Comparison of ENCODE assay signal across 8 cellular contexts in the genomic region with DNA sequence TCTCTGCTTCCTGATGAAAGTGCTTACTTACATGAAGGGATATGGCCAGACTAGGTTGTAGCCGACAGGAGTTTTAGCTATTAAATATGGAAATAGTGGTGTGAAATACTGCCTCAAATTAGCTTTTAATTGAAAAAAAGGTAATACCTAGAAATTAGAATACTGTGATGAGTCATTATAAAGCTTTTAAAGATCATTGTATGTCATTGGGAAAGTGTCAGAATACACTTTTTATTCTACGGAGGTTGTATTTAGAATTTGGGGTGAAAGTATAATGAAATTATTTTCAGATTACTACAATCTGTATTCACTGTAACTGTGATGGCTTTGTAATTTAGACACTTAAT. TPM values are rescaled to one million over a fixed set of nuclear protein-coding genes. Genes with fewer than 3 reads are reported as not detected.
DNase-seq lines count a peak whose midpoint lies in the region; ATAC-seq, FAIRE-seq and TF ChIP-seq lines count a peak whose summit lies in the region.

No MANE protein-coding gene starts in this region.

- peak overlapping the region; percentile 55 to 89 for H3K4me3 ChIP-seq in kidney (ENCODE audit: low read length in 2 of 2)

- POLR2A ChIA-PET in activated naive CD8-positive, alpha-beta T cell treated with anti-CD3 and anti-CD28 coated beads, Interleukin-2, amount 10 ng/mL, durations not matched to agents 7 days and 5 days (lab: Charles Lee) = interaction anchor here (1.0 to 2.4 kb wide), 6 partner anchors 10 to 222 kb away, joined by 3 to 19 read pairs (median 4); partner anchors contain the start of gene PHF3

- peaks cover 27% of the 10 kb centered on the region for H3K4me1 Mint-ChIP-seq in activated CD4-positive, alpha-beta T cell treated with anti-CD3 and anti-CD28 coated beads, Interleukin-2, amount 10 ng/mL, durations not matched to agents 24 days and 14 days
- H3K4me1 Mint-ChIP-seq in activated naive CD8-positive, alpha-beta T cell treated with anti-CD3 and anti-CD28 coated beads, Interleukin-2, amount 10 ng/mL, durations not matched to agents 7 days and 5 days = peaks cover 30% of the 10 kb centered on the region

- peaks cover 29% of the 10 kb centered on the region for H3K36me3 Mint-ChIP-seq in activated CD4-positive, alpha-beta T cell treated with anti-CD3 and anti-CD28 coated beads, Interleukin-2, amount 10 ng/mL, durations not matched to agents 24 days and 14 days (ENCODE audit: low read depth)
- H3K36me3 Mint-ChIP-seq in activated naive CD8-positive, alpha-beta T cell treated with anti-CD3 and anti-CD28 coated beads, Interleukin-2, amount 10 ng/mL, durations not matched to agents 7 days and 5 days = peaks cover 15% of the 10 kb centered on the region

- H3K27ac Mint-ChIP-seq in activated CD4-positive, alpha-beta T cell treated with anti-CD3 and anti-CD28 coated beads, Interleukin-2, amount 10 ng/mL, durations not matched to agents 24 days and 14 days = peak overlapping the region; percentile 90
- H3K27ac Mint-ChIP-seq in activated naive CD8-positive, alpha-beta T cell treated with anti-CD3 and anti-CD28 coated beads, Interleukin-2, amount 10 ng/mL, durations not matched to agents 7 days and 5 days = peak overlapping the region; percentile 97

- peak overlapping the region; percentile 98 for H3K4me3 Mint-ChIP-seq in activated CD4-positive, alpha-beta T cell treated with anti-CD3 and anti-CD28 coated beads, Interleukin-2, amount 10 ng/mL, durations not matched to agents 24 days and 14 days
- peak overlapping the region; percentile 97 for H3K4me3 Mint-ChIP-seq in activated naive CD8-positive, alpha-beta T cell treated with anti-CD3 and anti-CD28 coated beads, Interleukin-2, amount 10 ng/mL, durations not matched to agents 7 days and 5 days

- peaks cover 5 to 16% of the 10 kb centered on the region in 2 donors for H3K4me1 ChIP-seq in kidney (ENCODE audit: control insufficient read depth in 1 of 2, insufficient read depth in 1 of 2, low read depth in 1 of 2, low read length in 2 of 2)

- H3K27ac ChIP-seq in kidney (ENCODE audit: low read depth in 2 of 2, low read length in 2 of 2) (no peak overlapping the region), temporal lobe (ENCODE audit: low read depth, low read length) (peak overlapping the region; percentile 85)

- no peak for FAIRE-seq in kidney (lab: Jason Lieb, UNC)

- H3K9ac ChIP-seq in kidney (ENCODE audit: low read length in 2 of 2) = peak overlapping the region in 1 of 2 donors; percentile 88

- intact Hi-C loops in activated CD4-positive, alpha-beta T cell treated with anti-CD3 and anti-CD28 coated beads, Interleukin-2, amount 10 ng/mL, durations not matched to agents 24 days and 14 days (cut with micrococcal nuclease) = loop anchor here (1.0 kb wide), 2 partner anchors 190 to 222 kb away; no protein-coding TSS in a partner anchor
- intact Hi-C loops in kidney (cut with DNase I) = no loop called here

- DNase-seq in activated CD4-positive, alpha-beta T cell treated with anti-CD3 and anti-CD28 coated beads, Interleukin-2, amount 10 ng/mL, durations not matched to agents 24 days and 14 days = no peak
- DNase-seq in activated CD4-positive, alpha-beta T cell treated with anti-CD3 and anti-CD28 coated beads, Interleukin-2, amount 50 U/mL, for 4 hours = no peak
- no peak for DNase-seq in activated naive CD8-positive, alpha-beta T cell treated with anti-CD3 and anti-CD28 coated beads, Interleukin-2, amount 10 ng/mL, durations not matched to agents 7 days and 5 days
- DNase-seq in kidney (no peak), H4 (ENCODE audit: low spot score) (no peak), Kasumi-1 (lab: John Stamatoyannopoulos, UW) (no peak)

- peaks cover 4 to 24% of the 10 kb centered on the region in 2 donors for H3K36me3 ChIP-seq in kidney (ENCODE audit: control insufficient read depth in 1 of 2, insufficient read depth in 2 of 2, low read length in 2 of 2)

- no peaks in the 10 kb centered on the region for H3K27me3 Mint-ChIP-seq in activated CD4-positive, alpha-beta T cell treated with anti-CD3 and anti-CD28 coated beads, Interleukin-2, amount 10 ng/mL, durations not matched to agents 24 days and 14 days
- no peaks in the 10 kb centered on the region for H3K27me3 Mint-ChIP-seq in activated naive CD8-positive, alpha-beta T cell treated with anti-CD3 and anti-CD28 coated beads, Interleukin-2, amount 10 ng/mL, durations not matched to agents 7 days and 5 days

- H3K9me3 Mint-ChIP-seq in activated CD4-positive, alpha-beta T cell treated with anti-CD3 and anti-CD28 coated beads, Interleukin-2, amount 10 ng/mL, durations not matched to agents 24 days and 14 days = peaks cover 5% of the 10 kb centered on the region
- H3K9me3 Mint-ChIP-seq in activated naive CD8-positive, alpha-beta T cell treated with anti-CD3 and anti-CD28 coated beads, Interleukin-2, amount 10 ng/mL, durations not matched to agents 7 days and 5 days = no peaks in the 10 kb centered on the region

- no peak for ATAC-seq in activated naive CD8-positive, alpha-beta T cell treated with anti-CD3 and anti-CD28 coated beads, Interleukin-2, amount 10 ng/mL, durations not matched to agents 7 days and 5 days (ENCODE audit: low read depth)
- ATAC-seq in HG03280 (IDR thresholded peaks at IDR 0.05; ENCODE audit: unreplicated experiment) = no peak

- no peak for TF ChIP-seq CTCF in kidney (IDR thresholded peaks at IDR 0.05; ENCODE audit: borderline replicate concordance, extremely low read depth, insufficient read depth)

- H3K9me3 ChIP-seq in kidney (ENCODE audit: control insufficient read depth in 1 of 2, low read length in 2 of 2) = no peaks in the 10 kb centered on the region

RNA-seq across cellular contexts. Expression of gene PTP4A1, which starts 2.2 kb away (rescaled TPM):
- 71.3 and 71.9 TPM in 2 replicates for total RNA-seq in activated CD4-positive, alpha-beta T cell treated with anti-CD3 and anti-CD28 coated beads, Interleukin-2, amount 10 ng/mL, durations not matched to agents 24 days and 14 days
- 10 to 100 TPM; 65.2 to 66.4 TPM for total RNA-seq in activated naive CD8-positive, alpha-beta T cell treated with anti-CD3 and anti-CD28 coated beads, Interleukin-2, amount 10 ng/mL, durations not matched to agents 7 days and 5 days
- total RNA-seq in kidney (43.7 TPM), temporal lobe (117 TPM)
- 16.5 TPM for polyA plus RNA-seq in kidney (ENCODE audit: insufficient read depth, low read depth, low replicate concordance)
- 35.8 and 106 TPM in 2 replicates for total RNA-seq in H4 (2014; rRNA removed; shearing (Covaris generic))
